Comparison of ENCODE assay signal across 8 cellular contexts in the genomic region with DNA sequence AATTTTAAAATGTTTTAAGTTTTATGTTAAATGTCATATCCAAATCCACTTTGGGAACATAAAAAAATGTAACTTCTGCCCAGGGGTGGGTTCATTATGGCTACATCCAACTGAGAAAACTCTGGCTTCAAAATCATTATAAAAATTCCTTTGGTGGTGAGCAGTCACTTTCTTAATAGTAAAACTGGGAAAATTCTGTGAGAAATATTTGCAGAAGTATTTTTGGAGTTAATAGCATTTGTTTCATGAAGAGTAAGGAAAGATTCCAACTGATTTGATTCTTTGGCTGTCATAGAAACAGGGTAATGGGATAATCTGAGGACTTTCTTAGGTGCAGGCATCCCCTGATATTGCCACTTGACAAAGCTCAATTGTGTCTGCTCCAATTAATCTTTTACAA. TPM values are rescaled to one million over a fixed set of nuclear protein-coding genes. Genes with fewer than 3 reads are reported as not detected.
"Had no signal": no experiment of that assay in that cellular context is flagged by ENCODE, and none has a peak within 500 bp of the region (broad histone marks: within the 10 kb centered on the region; RNA-seq: fewer than 3 reads in every experiment).

No MANE protein-coding gene starts in this region.

- H3K4me3 ChIP-seq: K562 had no signal

- ATAC-seq: K562 had no signal

- DNase-seq: GM23248, H9, HCEC 1CT, IMR-90, KG1 had no signal

- H2AFZ ChIP-seq: GM23248 had no signal

RNA-seq across cellular contexts. Expression of gene CPA3, which starts 38.8 kb away (rescaled TPM):
- total RNA-seq: GM23248, H1, H9, HT-29, IMR-90, K562 had no signal
- polyA plus RNA-seq: GM23248, H1, K562 had no signal
